ENCODE assay signal across 1 cellular context in the genomic region with DNA sequence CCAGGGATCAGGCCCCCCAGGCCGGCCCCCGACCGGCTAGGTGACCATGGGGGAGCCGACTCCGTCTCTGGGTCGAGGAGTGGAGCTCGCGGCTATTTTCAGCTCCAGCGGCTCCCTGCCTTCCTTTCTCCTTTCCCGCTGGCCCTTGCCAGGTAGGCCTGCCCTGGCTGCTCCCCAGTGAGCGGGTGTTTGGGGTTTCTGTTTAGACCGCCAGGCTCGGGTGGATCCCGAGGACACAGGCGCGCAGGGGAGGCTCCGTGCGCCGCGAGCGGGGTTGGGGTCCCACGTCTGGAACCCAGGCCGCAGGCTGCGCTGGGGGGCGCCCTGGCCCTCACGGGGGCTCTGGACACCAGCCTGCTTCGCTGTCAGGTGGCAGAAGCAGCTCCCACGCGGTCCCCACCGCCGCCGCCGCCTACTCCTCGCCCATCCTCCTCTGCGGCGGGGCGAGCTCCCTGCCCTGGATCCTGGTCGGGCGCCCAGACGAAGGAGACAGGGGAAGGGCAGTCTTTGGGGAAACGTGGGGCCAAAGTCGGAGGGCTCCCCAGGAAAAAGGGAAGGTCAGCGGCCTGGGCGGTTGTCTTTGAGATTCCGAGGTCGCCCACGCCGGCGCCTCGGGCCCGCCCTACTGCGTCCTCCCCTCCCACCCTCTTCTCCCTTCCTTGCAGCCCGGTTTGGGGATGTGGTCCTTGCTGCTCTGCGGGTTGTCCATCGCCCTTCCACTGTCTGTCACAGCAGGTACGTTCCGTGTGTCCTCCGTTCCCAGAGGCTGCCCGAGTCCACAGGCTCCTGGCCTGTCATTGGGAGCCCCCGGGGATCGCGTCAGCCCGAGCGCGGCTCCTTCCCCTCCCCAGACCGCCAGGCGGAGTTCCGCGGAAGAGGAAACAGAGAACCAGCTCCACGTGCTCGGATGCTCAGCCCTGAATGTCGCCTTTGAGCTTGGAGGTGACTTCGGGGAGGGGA.
TF ChIP-seq lines count a peak whose summit lies in the region.

No MANE protein-coding gene starts in this region.

TF ChIP-seq in GM12878, 131 proteins besides CTCF, POLR2A, EP300 and RAD21 (continued from another document):
- TF ChIP-seq PAX8 (IDR thresholded peaks at IDR 0.05) (no peak), IKZF2 (IDR thresholded peaks at IDR 0.05) (no peak), MYC (IDR thresholded peaks at IDR 0.05; ENCODE audit: insufficient read depth, insufficient read length, insufficient replicate concordance, low read length, severe bottlenecking) (no peak)
- TF ChIP-seq, protein P1, sequence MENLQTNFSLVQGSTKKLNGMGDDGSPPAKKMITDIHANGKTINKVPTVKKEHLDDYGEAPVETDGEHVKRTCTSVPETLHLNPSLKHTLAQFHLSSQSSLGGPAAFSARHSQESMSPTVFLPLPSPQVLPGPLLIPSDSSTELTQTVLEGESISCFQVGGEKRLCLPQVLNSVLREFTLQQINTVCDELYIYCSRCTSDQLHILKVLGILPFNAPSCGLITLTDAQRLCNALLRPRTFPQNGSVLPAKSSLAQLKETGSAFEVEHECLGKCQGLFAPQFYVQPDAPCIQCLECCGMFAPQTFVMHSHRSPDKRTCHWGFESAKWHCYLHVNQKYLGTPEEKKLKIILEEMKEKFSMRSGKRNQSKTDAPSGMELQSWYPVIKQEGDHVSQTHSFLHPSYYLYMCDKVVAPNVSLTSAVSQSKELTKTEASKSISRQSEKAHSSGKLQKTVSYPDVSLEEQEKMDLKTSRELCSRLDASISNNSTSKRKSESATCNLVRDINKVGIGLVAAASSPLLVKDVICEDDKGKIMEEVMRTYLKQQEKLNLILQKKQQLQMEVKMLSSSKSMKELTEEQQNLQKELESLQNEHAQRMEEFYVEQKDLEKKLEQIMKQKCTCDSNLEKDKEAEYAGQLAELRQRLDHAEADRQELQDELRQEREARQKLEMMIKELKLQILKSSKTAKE (IDR thresholded peaks at IDR 0.05; ENCODE audit: low read depth, poor library complexity, severe bottlenecking) = no peak
- TF ChIP-seq, protein P2, sequence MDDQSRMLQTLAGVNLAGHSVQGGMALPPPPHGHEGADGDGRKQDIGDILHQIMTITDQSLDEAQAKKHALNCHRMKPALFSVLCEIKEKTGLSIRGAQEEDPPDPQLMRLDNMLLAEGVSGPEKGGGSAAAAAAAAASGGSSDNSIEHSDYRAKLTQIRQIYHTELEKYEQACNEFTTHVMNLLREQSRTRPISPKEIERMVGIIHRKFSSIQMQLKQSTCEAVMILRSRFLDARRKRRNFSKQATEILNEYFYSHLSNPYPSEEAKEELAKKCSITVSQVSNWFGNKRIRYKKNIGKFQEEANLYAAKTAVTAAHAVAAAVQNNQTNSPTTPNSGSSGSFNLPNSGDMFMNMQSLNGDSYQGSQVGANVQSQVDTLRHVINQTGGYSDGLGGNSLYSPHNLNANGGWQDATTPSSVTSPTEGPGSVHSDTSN (IDR thresholded peaks at IDR 0.05; ENCODE audit: insufficient replicate concordance, low read depth, low read length) = no peak
TF ChIP-seq in GM12878: peak in this region for 0.
